In the genomic region with DNA sequence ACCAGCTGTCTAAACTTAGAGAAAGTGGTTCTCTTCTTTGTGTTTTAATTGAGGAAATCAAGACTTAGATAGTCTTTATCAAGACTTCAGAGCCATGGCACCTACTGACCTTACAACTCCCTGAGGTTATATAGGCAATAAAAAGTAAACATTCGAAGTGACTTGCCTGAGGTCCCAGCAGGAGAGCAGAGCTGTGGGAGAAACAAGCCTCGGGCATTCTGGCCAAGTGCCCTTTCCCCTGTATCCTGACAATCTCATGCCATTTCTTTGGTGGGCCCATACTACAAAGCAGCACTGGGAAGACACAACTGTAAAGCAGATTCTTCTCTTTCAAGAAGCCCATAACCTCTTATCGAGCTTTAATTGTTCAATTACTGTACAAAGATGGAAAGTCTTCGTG, we compare ENCODE assay signal across 30 cellular contexts. TPM values are rescaled to one million over a fixed set of nuclear protein-coding genes. Genes with fewer than 3 reads are reported as not detected.
DNase-seq lines count a peak whose midpoint lies in the region; ATAC-seq and TF ChIP-seq lines count a peak whose summit lies in the region.
"Had no signal": no experiment of that assay in that cellular context is flagged by ENCODE, and none has a peak within 500 bp of the region (broad histone marks: within the 10 kb centered on the region; RNA-seq: fewer than 3 reads in every experiment).

No MANE protein-coding gene starts in this region.

- no peaks in the 10 kb centered on the region for H3K9me2 ChIP-seq in hepatocyte (replicated peaks; ENCODE audit: insufficient read depth)

- DNase-seq in NCI-H446 (lab: John Stamatoyannopoulos, UW): peak; percentile 40 to 73
- no peak for DNase-seq in hepatocyte (ENCODE audit: low spot score)
- no peak for DNase-seq in smooth muscle cell (lab: John Stamatoyannopoulos, UW; ENCODE audit: unreplicated experiment)
- no peak for DNase-seq in omental fat pad (ENCODE audit: low spot score)
- DNase-seq in OCI-M2 (lab: John Stamatoyannopoulos, UW; ENCODE audit: unreplicated experiment): no peak
- DNase-seq: activated CD4-positive, alpha-beta T cell treated with anti-CD3 and anti-CD28 coated beads for 4 hours; activated CD8-positive, alpha-beta T cell treated with anti-CD3 and anti-CD28 coated beads, Interleukin-2, amount 10 ng/mL, durations not matched to agents 7 days and 5 days; activated naive CD4-positive, alpha-beta T cell treated with anti-CD3 and anti-CD28 coated beads, Interleukin-2, amount 10 ng/mL, durations not matched to agents 7 days and 5 days; adrenal gland; dermis blood vessel endothelial cell; DMS53; endodermal cell; glutamatergic neuron; Karpas-422; left ventricle myocardium superior; naive thymus-derived CD4-positive, alpha-beta T cell; NCI-H187; NCI-H524 treated with DMSO at 0.1 percent for 48 hours; occipital lobe; SHP77 treated with DMSO at 0.1 percent for 48 hours; stimulated activated CD4-positive, alpha-beta T cell treated with anti-CD3 and anti-CD28 coated beads, Interleukin-1b, Interleukin-23, amount 100 ng/mL, for 48 hours; testis; WERI-Rb-1 had no signal

- H3K36me3 ChIP-seq in HEK293 (ENCODE audit: control insufficient read depth in 2 of 2, insufficient read depth in 1 of 2, low read length in 2 of 2) (no peaks in the 10 kb centered on the region), hepatocyte (replicated peaks; ENCODE audit: insufficient read depth, low read depth) (no peaks in the 10 kb centered on the region), smooth muscle cell (ENCODE audit: low read depth) (no peaks in the 10 kb centered on the region)
- H3K36me3 ChIP-seq: adrenal gland; BLaER1 treated with 17β-estradiol and CSF1 and Interleukin-3, amounts not matched to agents 10 nM and 100 nM; WERI-Rb-1 had no signal

- H3K79me2 ChIP-seq in hepatocyte (peaks cover 81% of the 10 kb centered on the region), smooth muscle cell (ENCODE audit: low read depth) (peaks cover 77% of the 10 kb centered on the region)

- no peak overlapping the region for H3K4me3 ChIP-seq in HEK293 (ENCODE audit: low read depth, low read length)
- no peak overlapping the region for H3K4me3 ChIP-seq in hepatocyte
- H3K4me3 ChIP-seq in smooth muscle cell: no peak overlapping the region
- H3K4me3 ChIP-seq: adrenal gland; BLaER1 treated with 17β-estradiol and CSF1 and Interleukin-3, amounts not matched to agents 10 nM and 100 nM; skin epidermis; testis had no signal

- H3K4me2 ChIP-seq in hepatocyte (no peak overlapping the region), smooth muscle cell (no peak overlapping the region)
- H3K4me2 ChIP-seq: BLaER1 treated with 17β-estradiol and CSF1 and Interleukin-3, amounts not matched to agents 10 nM and 100 nM had no signal

- no peaks in the 10 kb centered on the region for H3F3A ChIP-seq in smooth muscle cell (ENCODE audit: low read depth)

- no peak overlapping the region for H3K27ac ChIP-seq in HEK293 (ENCODE audit: extremely low read depth, low read depth, low read length)
- H3K27ac ChIP-seq in hepatocyte: peak overlapping the region; percentile 10
- H3K27ac ChIP-seq in smooth muscle cell (ENCODE audit: low read depth): peak overlapping the region; percentile 13
- H3K27ac ChIP-seq: adrenal gland; BLaER1 treated with 17β-estradiol and CSF1 and Interleukin-3, amounts not matched to agents 10 nM and 100 nM; skin epidermis; testis; WERI-Rb-1 had no signal

- CTCF ChIA-PET in HEK293 (lab: Yijun Ruan, JAX): interaction anchor here (0.7 kb wide), 1 partner anchor 18 kb away, joined by 3 read pairs; no protein-coding TSS in a partner anchor

- ATAC-seq in HG02763 (IDR thresholded peaks at IDR 0.05; ENCODE audit: unreplicated experiment): no peak
- no peak for ATAC-seq in omental fat pad (ENCODE audit: low FRiP score)
- ATAC-seq: activated CD8-positive, alpha-beta T cell treated with anti-CD3 and anti-CD28 coated beads, Interleukin-2, amount 10 ng/mL, durations not matched to agents 7 days and 5 days; activated T-helper 17 cell treated with anti-CD3 and anti-CD28 coated beads, Interleukin-2, amount 50 U/mL, for 72 hours; esophagus mucosa; left ventricle myocardium superior; naive thymus-derived CD4-positive, alpha-beta T cell; Panc1 had no signal

- H3K4me1 ChIP-seq in HEK293 (ENCODE audit: control insufficient read depth, insufficient read depth, low read length) (0 out of 2 replicates have a peak, but pooled peaks cover 2% of the 10 kb centered on the region), hepatocyte (ENCODE audit: insufficient read depth) (peaks cover 27% of the 10 kb centered on the region), smooth muscle cell (ENCODE audit: low read depth) (no peaks in the 10 kb centered on the region)
- H3K4me1 ChIP-seq: adrenal gland, testis had no signal

- H2AFZ ChIP-seq in hepatocyte (no peak overlapping the region), smooth muscle cell (ENCODE audit: low read depth) (no peak overlapping the region)

- H3K27me3 ChIP-seq in hepatocyte (no peaks in the 10 kb centered on the region), smooth muscle cell (ENCODE audit: low read depth) (no peaks in the 10 kb centered on the region)
- H3K27me3 ChIP-seq: adrenal gland; BLaER1 treated with 17β-estradiol and CSF1 and Interleukin-3, amounts not matched to agents 10 nM and 100 nM; testis had no signal

- H3K9ac ChIP-seq in smooth muscle cell (ENCODE audit: low read depth): no peak overlapping the region
- H3K9ac ChIP-seq: BLaER1 treated with 17β-estradiol and CSF1 and Interleukin-3, amounts not matched to agents 10 nM and 100 nM had no signal

- TF ChIP-seq CTCF in HEK293 (tag by site-specific recombination; IDR thresholded peaks at IDR 0.05): no peak
- TF ChIP-seq CTCF in hepatocyte (IDR thresholded peaks at IDR 0.05; ENCODE audit: poor library complexity): no peak
- no peak for TF ChIP-seq CTCF in smooth muscle cell (IDR thresholded peaks at IDR 0.05; ENCODE audit: borderline replicate concordance, insufficient read depth, poor library complexity, severe bottlenecking)
- TF ChIP-seq CTCF in omental fat pad (IDR thresholded peaks at IDR 0.05): no peak

- POLR2A ChIA-PET in HEK293 (lab: Yijun Ruan, JAX): no interaction called here

- 35% methylated on average over 4 of the region's 4 CpGs for WGBS in hepatocyte (ENCODE audit: low lambda C conversion rate, missing lambda C conversion rate)
- 57% methylated on average over 4 of the region's 4 CpGs for WGBS in smooth muscle cell (ENCODE audit: low lambda C conversion rate)

- H3K9me3 ChIP-seq in HEK293 (ENCODE audit: control insufficient read depth, insufficient read depth, low read depth, low read length) (no peaks in the 10 kb centered on the region), hepatocyte (ENCODE audit: low read depth) (no peaks in the 10 kb centered on the region), smooth muscle cell (replicated peaks; ENCODE audit: low read depth) (no peaks in the 10 kb centered on the region)
- H3K9me3 ChIP-seq: adrenal gland, testis had no signal

- H4K20me1 ChIP-seq in hepatocyte (ENCODE audit: insufficient read depth, poor library complexity, severe bottlenecking) (no peaks in the 10 kb centered on the region), smooth muscle cell (ENCODE audit: low read depth) (no peaks in the 10 kb centered on the region)
- H4K20me1 ChIP-seq: BLaER1 treated with 17β-estradiol and CSF1 and Interleukin-3, amounts not matched to agents 10 nM and 100 nM had no signal

TF ChIP-seq in HEK293, 187 proteins besides CTCF, POLR2A, EP300 and RAD21 (continues in another document):
- TF ChIP-seq, protein P1, sequence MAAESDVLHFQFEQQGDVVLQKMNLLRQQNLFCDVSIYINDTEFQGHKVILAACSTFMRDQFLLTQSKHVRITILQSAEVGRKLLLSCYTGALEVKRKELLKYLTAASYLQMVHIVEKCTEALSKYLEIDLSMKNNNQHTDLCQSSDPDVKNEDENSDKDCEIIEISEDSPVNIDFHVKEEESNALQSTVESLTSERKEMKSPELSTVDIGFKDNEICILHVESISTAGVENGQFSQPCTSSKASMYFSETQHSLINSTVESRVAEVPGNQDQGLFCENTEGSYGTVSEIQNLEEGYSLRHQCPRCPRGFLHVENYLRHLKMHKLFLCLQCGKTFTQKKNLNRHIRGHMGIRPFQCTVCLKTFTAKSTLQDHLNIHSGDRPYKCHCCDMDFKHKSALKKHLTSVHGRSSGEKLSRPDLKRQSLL (tag by site-specific recombination; IDR thresholded peaks at IDR 0.05): no peak
- TF ChIP-seq ZNF202 (tag by site-specific recombination; IDR thresholded peaks at IDR 0.05; ENCODE audit: borderline replicate concordance): no peak
- no peak for TF ChIP-seq SETDB1 (IDR thresholded peaks at IDR 0.05; ENCODE audit: insufficient read length, low read length)
- TF ChIP-seq ZNF335 (tag by site-specific recombination; conservative IDR thresholded peaks at IDR 0.05): no peak
- TF ChIP-seq, protein P2, sequence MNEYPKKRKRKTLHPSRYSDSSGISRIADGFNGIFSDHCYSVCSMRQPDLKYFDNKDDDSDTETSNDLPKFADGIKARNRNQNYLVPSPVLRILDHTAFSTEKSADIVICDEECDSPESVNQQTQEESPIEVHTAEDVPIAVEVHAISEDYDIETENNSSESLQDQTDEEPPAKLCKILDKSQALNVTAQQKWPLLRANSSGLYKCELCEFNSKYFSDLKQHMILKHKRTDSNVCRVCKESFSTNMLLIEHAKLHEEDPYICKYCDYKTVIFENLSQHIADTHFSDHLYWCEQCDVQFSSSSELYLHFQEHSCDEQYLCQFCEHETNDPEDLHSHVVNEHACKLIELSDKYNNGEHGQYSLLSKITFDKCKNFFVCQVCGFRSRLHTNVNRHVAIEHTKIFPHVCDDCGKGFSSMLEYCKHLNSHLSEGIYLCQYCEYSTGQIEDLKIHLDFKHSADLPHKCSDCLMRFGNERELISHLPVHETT (tag by site-specific recombination; IDR thresholded peaks at IDR 0.05): no peak
- no peak for TF ChIP-seq ZBTB20 (tag by site-specific recombination; IDR thresholded peaks at IDR 0.05)

RNA-seq across cellular contexts. Expression of a gene that starts 23.1 kb away (rescaled TPM):
- total RNA-seq in hepatocyte: 27.7 and 36.1 TPM in 2 replicates
- polyA plus RNA-seq in hepatocyte: 9.7 and 12.0 TPM in 2 replicates
- total RNA-seq in smooth muscle cell: 18.0 and 28.9 TPM in 2 replicates
- 11.5 and 18.0 TPM in 2 replicates for polyA plus RNA-seq in smooth muscle cell
- total RNA-seq in omental fat pad: 1 to 10 TPM; 1.3 to 5.0 (median 2.2) TPM
- total RNA-seq: activated CD8-positive, alpha-beta T cell treated with anti-CD3 and anti-CD28 coated beads, Interleukin-2, amount 10 ng/mL, durations not matched to agents 7 days and 5 days; dermis blood vessel endothelial cell had no signal
- polyA plus RNA-seq: naive thymus-derived CD4-positive, alpha-beta T cell had no signal

Comparison
In these comparisons a context has a peak if more than half of its experiments do, and no peak if none do; other contexts are left out.
1. DNase-seq: peak in NCI-H446 (2 of 2); none in hepatocyte (single experiment), smooth muscle cell (single experiment), omental fat pad (single experiment) and OCI-M2 (single experiment).